In the genomic region with DNA sequence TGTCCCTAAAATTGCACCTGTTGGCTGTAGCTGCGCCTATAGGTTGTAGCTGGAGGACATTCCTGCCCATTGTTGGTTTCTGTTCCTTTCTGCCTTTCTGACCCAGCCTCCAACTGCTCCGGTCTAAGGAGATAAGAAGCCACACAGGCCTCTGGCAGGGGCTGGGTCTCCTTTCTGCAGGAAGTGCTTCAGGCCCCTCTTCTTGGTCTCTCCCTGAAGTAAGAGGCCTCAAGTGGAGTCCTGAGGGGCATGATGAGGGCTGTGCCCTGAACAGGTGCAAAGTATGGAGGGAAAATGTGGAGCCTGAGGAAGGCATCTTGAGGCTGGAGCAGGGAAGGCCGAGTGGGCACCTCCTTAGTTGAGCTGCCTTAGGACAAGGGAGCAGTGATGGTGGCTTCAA, we compare ENCODE assay signal across 20 cellular contexts. TPM values are rescaled to one million over a fixed set of nuclear protein-coding genes. Genes with fewer than 3 reads are reported as not detected.
DNase-seq lines count a peak whose midpoint lies in the region; ATAC-seq, FAIRE-seq and TF ChIP-seq lines count a peak whose summit lies in the region.
"Had no signal": no experiment of that assay in that cellular context is flagged by ENCODE, and none has a peak within 500 bp of the region (broad histone marks: within the 10 kb centered on the region; RNA-seq: fewer than 3 reads in every experiment).

No MANE protein-coding gene starts in this region.

- H3K9me2 ChIP-seq in GM23338 (ENCODE audit: insufficient read depth) = no peaks in the 10 kb centered on the region

- H2AFZ ChIP-seq in GM23338 (peak overlapping the region; percentile 72; the same call in 1 of the 2 replicates), K562 (ENCODE audit: low read depth, low read length) (peak overlapping the region; percentile 69; the same call in 1 of the 2 replicates)

- in situ Hi-C loops in K562 (cut with MboI) (no loop called here), gastrocnemius medialis (cut with MboI; ENCODE audit: low sequenced_read_pairs in 4 of 4) (no loop called here)

- no peaks in the 10 kb centered on the region for H3K9me3 Mint-ChIP-seq in T-helper 1 cell treated with Interleukin-12 subunit alpha and Interleukin-12 subunit beta and Interleukin-4 antibody, amounts not matched to agents 30 μg/mL and 1 μg/mL, for 36 hours
- no peaks in the 10 kb centered on the region for H3K9me3 Mint-ChIP-seq in GM23338
- H3K9me3 Mint-ChIP-seq: endodermal cell had no signal

- DNase-seq in T-helper 1 cell (no peak), GM23338 (ENCODE audit: low spot score) (no peak), K562 (ENCODE audit: extremely low read depth in 1 of 4, low spot score in 3 of 4) (peak in 1 of 4 experiments; percentile 48), gastrocnemius medialis (no peak)
- DNase-seq: NCI-H187 treated with DMSO at 0.1 percent for 48 hours had no signal

- POLR2A ChIA-PET in K562 (lab: Yijun Ruan, JAX) = interaction anchor here (0.7 kb wide), 1 partner anchor 11 kb away, joined by 3 read pairs; no protein-coding TSS in a partner anchor

- no peak overlapping the region for H3K4me3 ChIP-seq in GM23338
- H3K4me3 ChIP-seq in K562 = no peak overlapping the region
- H3K4me3 ChIP-seq in gastrocnemius medialis = no peak overlapping the region
- H3K4me3 ChIP-seq: BLaER1 treated with 17β-estradiol and CSF1 and Interleukin-3, amounts not matched to agents 10 nM and 100 nM; Peyer's patch; SK-N-MC had no signal

- H3K27ac ChIP-seq in GM23338 (ENCODE audit: low read depth) (no peak overlapping the region), K562 (ENCODE audit: extremely low read depth, low read depth, low read length) (no peak overlapping the region), gastrocnemius medialis (peak overlapping the region; percentile 64 to 93 (median 88))
- H3K27ac ChIP-seq: BLaER1 treated with 17β-estradiol and CSF1 and Interleukin-3, amounts not matched to agents 10 nM and 100 nM; brain microvascular endothelial cell; SK-N-MC had no signal

- H3K4me3 Mint-ChIP-seq in T-helper 1 cell treated with Interleukin-12 subunit alpha and Interleukin-12 subunit beta and Interleukin-4 antibody, amounts not matched to agents 30 μg/mL and 1 μg/mL, for 36 hours = no peak overlapping the region
- no peak overlapping the region; the same call in 2 of the 3 replicates for H3K4me3 Mint-ChIP-seq in GM23338
- H3K4me3 Mint-ChIP-seq: endodermal cell had no signal

- H3K79me2 ChIP-seq in GM23338 (replicated peaks; ENCODE audit: insufficient read depth) (no peaks in the 10 kb centered on the region), K562 (ENCODE audit: control insufficient read depth, insufficient read depth, low read length) (no peaks in the 10 kb centered on the region)

- H3K9ac ChIP-seq in K562 (ENCODE audit: insufficient read depth in 1 of 2, low read depth in 2 of 2, low read length in 2 of 2) = peak overlapping the region in 1 of 2 experiments; percentile 45; a peak in 1 of 4 replicates
- H3K9ac ChIP-seq: BLaER1 treated with 17β-estradiol and CSF1 and Interleukin-3, amounts not matched to agents 10 nM and 100 nM had no signal

- H4K20me1 ChIP-seq in GM23338 (replicated peaks; ENCODE audit: insufficient read depth) (no peaks in the 10 kb centered on the region), K562 (replicated peaks; ENCODE audit: control insufficient read depth, insufficient read depth, low read length) (peaks cover 7% of the 10 kb centered on the region)
- H4K20me1 ChIP-seq: BLaER1 treated with 17β-estradiol and CSF1 and Interleukin-3, amounts not matched to agents 10 nM and 100 nM had no signal

- TF ChIP-seq CTCF in GM23338 (conservative IDR thresholded peaks at IDR 0.05; ENCODE audit: low read depth in 2 of 2) = no peak
- no peak for TF ChIP-seq CTCF in K562 (IDR thresholded peaks at IDR 0.05 in 2 of 3, conservative IDR thresholded peaks at IDR 0.05 in 1 of 3; ENCODE audit: insufficient read depth in 2 of 3, low read depth in 1 of 3, low read length in 3 of 3)
- TF ChIP-seq CTCF in gastrocnemius medialis (IDR thresholded peaks at IDR 0.05 in 4 of 5, conservative IDR thresholded peaks at IDR 0.05 in 1 of 5) = no peak

- WGBS in K562 (ENCODE audit: insufficient coverage, low coverage, missing lambda C conversion rate) = 6% methylated on average over 3 of the region's 3 CpGs

- peaks cover under 1% of the 10 kb centered on the region for H3K27me3 Mint-ChIP-seq in T-helper 1 cell treated with Interleukin-12 subunit alpha and Interleukin-12 subunit beta and Interleukin-4 antibody, amounts not matched to agents 30 μg/mL and 1 μg/mL, for 36 hours (ENCODE audit: low read depth)
- H3K27me3 Mint-ChIP-seq in GM23338 (ENCODE audit: insufficient read depth, low read depth, poor library complexity) = peaks cover 4% of the 10 kb centered on the region

- 0 out of 2 replicates have a peak overlapping the region, but pooled peaks have one; percentile 5 for H3K4me2 ChIP-seq in GM23338
- H3K4me2 ChIP-seq in K562 (ENCODE audit: insufficient read depth, low read length) = peak overlapping the region; percentile 37; the same call in 1 of the 2 replicates

- peaks cover 8% of the 10 kb centered on the region for H3K4me1 ChIP-seq in GM23338 (ENCODE audit: insufficient read depth)
- H3K4me1 ChIP-seq in K562 (replicated peaks in 1 of 2; ENCODE audit: control insufficient read depth in 2 of 2, insufficient read depth in 2 of 2, low read length in 2 of 2) = peaks cover 7 to 11% of the 10 kb centered on the region in 2 experiments; a peak in 3 of 5 replicates
- peaks cover 48 to 62% of the 10 kb centered on the region in 2 donors for H3K4me1 ChIP-seq in gastrocnemius medialis

- TF ChIP-seq POLR2A in K562 (conservative IDR thresholded peaks at IDR 0.05) (no peak), gastrocnemius medialis (IDR thresholded peaks at IDR 0.05) (no peak)

- no peaks in the 10 kb centered on the region for H3K9me3 ChIP-seq in K562 (replicated peaks; ENCODE audit: control insufficient read depth, insufficient read depth, low read depth, low read length)
- H3K9me3 ChIP-seq in gastrocnemius medialis = no peaks in the 10 kb centered on the region
- H3K9me3 ChIP-seq: BLaER1 treated with 17β-estradiol and CSF1 and Interleukin-3, amounts not matched to agents 10 nM and 100 nM; Peyer's patch had no signal

- no peaks in the 10 kb centered on the region for H3F3A ChIP-seq in GM23338 (replicated peaks; ENCODE audit: low read depth)

- intact Hi-C loops in K562 (cut with micrococcal nuclease) (loop anchor here (1.0 to 10.0 kb wide), 2 partner anchors 40 to 136 kb away; no protein-coding TSS in a partner anchor), gastrocnemius medialis (cut with DNase I; ENCODE audit: low total_unique reads) (loop anchor here (2.0 kb wide), 1 partner anchor 136 kb away; no protein-coding TSS in a partner anchor)

- no peak for FAIRE-seq in K562 (lab: Jason Lieb, UNC)
- FAIRE-seq: D721Med, H54 had no signal

- CTCF ChIA-PET in K562 (lab: Yijun Ruan, JAX; ENCODE audit: low intra/inter-chr PET ratio) = interaction anchor here (0.6 to 2.7 kb wide), 3 partner anchors 11 to 39 kb away, joined by 3 to 14 read pairs (median 6); no protein-coding TSS in a partner anchor

- no TSS peak for BruUV-seq in K562 (replicated peaks; lab: Mats Ljungman, UMichigan)

- no peak for ATAC-seq in GM23338
- ATAC-seq in K562 = peak; percentile 55
- ATAC-seq in gastrocnemius medialis = no peak
- no peak for ATAC-seq in HG03439 (IDR thresholded peaks at IDR 0.05; ENCODE audit: unreplicated experiment)
- ATAC-seq in GM18907 (IDR thresholded peaks at IDR 0.05; ENCODE audit: unreplicated experiment) = no peak
- ATAC-seq in GM18873 (IDR thresholded peaks at IDR 0.05; ENCODE audit: low FRiP score, unreplicated experiment) = no peak

- H3K36me3 ChIP-seq in GM23338 (ENCODE audit: insufficient read depth) = no peaks in the 10 kb centered on the region
- H3K36me3 ChIP-seq in K562 (ENCODE audit: control insufficient read depth, insufficient read depth, low read length) = no peaks in the 10 kb centered on the region
- no peaks in the 10 kb centered on the region for H3K36me3 ChIP-seq in gastrocnemius medialis
- H3K36me3 ChIP-seq: BLaER1 treated with 17β-estradiol and CSF1 and Interleukin-3, amounts not matched to agents 10 nM and 100 nM; brain microvascular endothelial cell; Peyer's patch had no signal

- H3K9me1 ChIP-seq in K562 (ENCODE audit: control insufficient read depth, insufficient read depth, low read length) = no peaks in the 10 kb centered on the region

- peak overlapping the region; percentile 49 for H3K27ac Mint-ChIP-seq in T-helper 1 cell treated with Interleukin-12 subunit alpha and Interleukin-12 subunit beta and Interleukin-4 antibody, amounts not matched to agents 30 μg/mL and 1 μg/mL, for 36 hours
- no peak overlapping the region for H3K27ac Mint-ChIP-seq in GM23338
- H3K27ac Mint-ChIP-seq: endodermal cell had no signal

- no peak for TF ChIP-seq EP300 in K562 (IDR thresholded peaks at IDR 0.05; ENCODE audit: low read length)

- peaks cover 8% of the 10 kb centered on the region for H3K36me3 Mint-ChIP-seq in T-helper 1 cell treated with Interleukin-12 subunit alpha and Interleukin-12 subunit beta and Interleukin-4 antibody, amounts not matched to agents 30 μg/mL and 1 μg/mL, for 36 hours (ENCODE audit: low read depth)
- H3K36me3 Mint-ChIP-seq in GM23338 (ENCODE audit: low read depth) = no peaks in the 10 kb centered on the region

- H3K4me1 Mint-ChIP-seq in T-helper 1 cell treated with Interleukin-12 subunit alpha and Interleukin-12 subunit beta and Interleukin-4 antibody, amounts not matched to agents 30 μg/mL and 1 μg/mL, for 36 hours (ENCODE audit: low read depth) = peaks cover 24% of the 10 kb centered on the region
- H3K4me1 Mint-ChIP-seq in GM23338 = peaks cover 14% of the 10 kb centered on the region; the same call in 2 of the 3 replicates

- no peak for TF ChIP-seq RAD21 in K562 (CRISPR knock-in tag; conservative IDR thresholded peaks at IDR 0.05 in 1 of 2, IDR thresholded peaks at IDR 0.05 in 1 of 2)

- no peaks in the 10 kb centered on the region for H3K27me3 ChIP-seq in GM23338 (ENCODE audit: insufficient read depth)
- peaks cover 11 to 33% of the 10 kb centered on the region in 2 experiments; a peak in 3 of 5 replicates for H3K27me3 ChIP-seq in K562 (ENCODE audit: control insufficient read depth in 2 of 2, insufficient read depth in 2 of 2, low read length in 2 of 2)
- no peaks in the 10 kb centered on the region for H3K27me3 ChIP-seq in gastrocnemius medialis
- H3K27me3 ChIP-seq: BLaER1 treated with 17β-estradiol and CSF1 and Interleukin-3, amounts not matched to agents 10 nM and 100 nM; brain microvascular endothelial cell; Peyer's patch had no signal

RNA-seq across cellular contexts. Expression of a gene that starts 10.4 kb away (rescaled TPM):
- total RNA-seq in GM23338 (2014; rRNA removed; shearing (Covaris generic)) = not detected in 2 replicates
- polyA plus RNA-seq in GM23338 (2016; fragmentation: Nextera tagmentation; extraction: Ambion mirVana) (0.06 TPM in 1 of 2 replicates, not detected in the other), K562 (2011; rRNA removed) (not detected in 2 replicates), K562 (2014; fragmentation: Illumina TruSeq; extraction: Trizol) (not detected in 2 replicates), K562 (2014; fragmentation: Nextera tagmentation; extraction: Ambion mirVana) (under 1 TPM in 1 of 2 experiments, not detected in 1; 0.03 TPM), K562 (2014; rRNA removed) (not detected in 2 replicates)
- not detected in 2 replicates for total RNA-seq in K562 (2011; cell fraction: chromatin; rRNA removed; ENCODE audit: low replicate concordance)
- total RNA-seq in K562 (2011; cell fraction: nucleolus; rRNA removed) = not detected in 2 replicates
- not detected in 2 replicates for total RNA-seq in K562 (2011; cell fraction: nucleoplasm; rRNA removed)
- total RNA-seq in K562 (2014; rRNA removed) (not detected in 2 replicates), K562 (2014; rRNA removed; fragmentation: Illumina TruSeq; extraction: Trizol) (not detected in 2 replicates), K562 (2015; rRNA removed; fragmentation: Illumina TruSeq; extraction: Trizol) (not detected in 2 replicates), K562 (2021) (7.0 and 8.5 TPM in 2 replicates), gastrocnemius medialis (not detected)
- not detected in 2 replicates for polyA plus RNA-seq in K562 (2011; cell fraction: cytosol; rRNA removed)
- polyA plus RNA-seq in K562 (2011; cell fraction: nucleus; rRNA removed) = not detected in 2 replicates
- polyA plus RNA-seq in K562 (2012) = not detected in 2 replicates
- polyA minus RNA-seq in K562 (2011; rRNA and poly(A)+ RNA removed) = not detected in 2 replicates
- polyA minus RNA-seq in K562 (2011; cell fraction: cytosol; rRNA and poly(A)+ RNA removed) = not detected in 2 replicates
- not detected in 2 replicates for polyA minus RNA-seq in K562 (2011; cell fraction: nucleus; rRNA and poly(A)+ RNA removed)
- total RNA-seq: A673, endodermal cell, G401, lung microvascular endothelial cell, renal cortical epithelial cell had no signal

RNA-seq across cellular contexts. Expression of a gene that starts 15.8 kb away (rescaled TPM):
- not detected in 2 replicates for total RNA-seq in GM23338 (2014; rRNA removed; shearing (Covaris generic))
- polyA plus RNA-seq in GM23338 (2016; fragmentation: Nextera tagmentation; extraction: Ambion mirVana) (not detected in 2 replicates), K562 (2011; rRNA removed) (not detected in 2 replicates), K562 (2014; fragmentation: Illumina TruSeq; extraction: Trizol) (not detected in 2 replicates), K562 (2014; fragmentation: Nextera tagmentation; extraction: Ambion mirVana) (not detected), K562 (2014; rRNA removed) (not detected in 2 replicates)
- total RNA-seq in K562 (2011; cell fraction: chromatin; rRNA removed; ENCODE audit: low replicate concordance) = 0.21 TPM in 1 of 2 replicates, not detected in the other
- not detected in 2 replicates for total RNA-seq in K562 (2011; cell fraction: nucleolus; rRNA removed)
- total RNA-seq in K562 (2011; cell fraction: nucleoplasm; rRNA removed) = 0.99 TPM in 1 of 2 replicates, not detected in the other
- total RNA-seq in K562 (2014; rRNA removed) (not detected in 2 replicates), K562 (2014; rRNA removed; fragmentation: Illumina TruSeq; extraction: Trizol) (not detected in 2 replicates), K562 (2015; rRNA removed; fragmentation: Illumina TruSeq; extraction: Trizol) (not detected in 2 replicates), K562 (2021) (not detected in 2 replicates), gastrocnemius medialis (10 to 100 TPM in 2 of 4 donors, 1 to 10 TPM in 2; 3.6 to 36.1 (median 12.0) TPM)
- 0.03 TPM in 1 of 2 replicates, not detected in the other for polyA plus RNA-seq in K562 (2011; cell fraction: cytosol; rRNA removed)
- 0.06 TPM in 1 of 2 replicates, not detected in the other for polyA plus RNA-seq in K562 (2011; cell fraction: nucleus; rRNA removed)
- 0.37 TPM in 1 of 2 replicates, not detected in the other for polyA plus RNA-seq in K562 (2012)
- not detected in 2 replicates for polyA minus RNA-seq in K562 (2011; rRNA and poly(A)+ RNA removed)
- not detected in 2 replicates for polyA minus RNA-seq in K562 (2011; cell fraction: cytosol; rRNA and poly(A)+ RNA removed)
- not detected in 2 replicates for polyA minus RNA-seq in K562 (2011; cell fraction: nucleus; rRNA and poly(A)+ RNA removed)
- total RNA-seq: A673, endodermal cell, G401, lung microvascular endothelial cell, renal cortical epithelial cell had no signal

Comparison
In these comparisons a context has a peak if more than half of its experiments do, and no peak if none do; other contexts are left out.
1. H3K27ac ChIP-seq: peak in gastrocnemius medialis (4 of 4); none in GM23338 (single experiment) and K562 (single experiment).